In the genomic region with DNA sequence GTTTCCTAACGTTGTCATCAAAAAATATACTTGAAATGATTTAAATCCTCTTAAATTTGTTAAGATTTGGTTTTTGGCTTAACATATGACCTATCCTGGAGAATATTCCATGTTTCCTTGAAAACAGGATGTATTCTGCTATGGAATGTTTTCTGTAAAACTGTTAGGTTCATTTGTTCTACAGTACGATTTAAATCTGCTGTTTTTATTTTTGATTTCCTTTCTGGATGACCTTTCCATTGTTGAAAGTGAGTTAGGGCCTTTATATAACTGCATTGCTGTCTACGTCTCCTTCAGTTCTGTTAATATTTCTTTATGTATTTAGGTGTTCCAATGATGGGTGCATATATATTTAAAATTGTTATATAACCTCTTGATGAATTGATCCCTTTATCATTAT, we compare ENCODE assay signal across 23 cellular contexts.
DNase-seq lines count a peak whose midpoint lies in the region; ATAC-seq and TF ChIP-seq lines count a peak whose summit lies in the region.
"Had no signal": no experiment of that assay in that cellular context is flagged by ENCODE, and none has a peak within 500 bp of the region (broad histone marks: within the 10 kb centered on the region; RNA-seq: fewer than 3 reads in every experiment).

No MANE protein-coding gene starts in this region.

- H3K4me1 ChIP-seq in right cardiac atrium (ENCODE audit: control insufficient read depth, insufficient read depth, low read length) = no peaks in the 10 kb centered on the region
- H3K4me1 ChIP-seq: BLaER1 had no signal

- peaks cover 4% of the 10 kb centered on the region for H3K9me3 Mint-ChIP-seq in activated CD8-positive, alpha-beta T cell treated with anti-CD3 and anti-CD28 coated beads for 36 hours

- H3K27me3 Mint-ChIP-seq in activated CD8-positive, alpha-beta T cell treated with anti-CD3 and anti-CD28 coated beads for 36 hours = no peaks in the 10 kb centered on the region
- H3K27me3 Mint-ChIP-seq: CD4-positive, alpha-beta memory T cell; CD4-positive, CD25-positive, alpha-beta regulatory T cell had no signal

- POLR2A ChIA-PET in activated CD8-positive, alpha-beta T cell treated with anti-CD3 and anti-CD28 coated beads for 36 hours (lab: Charles Lee) = no interaction called here

- no peak for TF ChIP-seq CTCF in activated CD8-positive, alpha-beta T cell treated with anti-CD3 and anti-CD28 coated beads for 36 hours (IDR thresholded peaks at IDR 0.05)

- H3K36me3 Mint-ChIP-seq in activated CD8-positive, alpha-beta T cell treated with anti-CD3 and anti-CD28 coated beads for 36 hours (ENCODE audit: low read depth) = no peaks in the 10 kb centered on the region
- H3K36me3 Mint-ChIP-seq: CD14-positive monocyte; CD4-positive, alpha-beta memory T cell; CD4-positive, CD25-positive, alpha-beta regulatory T cell; CD8-positive, alpha-beta memory T cell had no signal

- H3K9me3 ChIP-seq in right cardiac atrium (ENCODE audit: control insufficient read depth, low read length) = no peaks in the 10 kb centered on the region
- H3K9me3 ChIP-seq: BE2C had no signal

- no peaks in the 10 kb centered on the region for H3K27me3 ChIP-seq in right cardiac atrium (ENCODE audit: control insufficient read depth, insufficient read depth)
- H3K27me3 ChIP-seq: BE2C, BLaER1 had no signal

- CTCF ChIA-PET in activated CD8-positive, alpha-beta T cell treated with anti-CD3 and anti-CD28 coated beads for 36 hours (lab: Charles Lee) = no interaction called here

- no peaks in the 10 kb centered on the region for H3K4me1 Mint-ChIP-seq in activated CD8-positive, alpha-beta T cell treated with anti-CD3 and anti-CD28 coated beads for 36 hours (ENCODE audit: low read depth)
- H3K4me1 Mint-ChIP-seq: CD14-positive monocyte; CD4-positive, alpha-beta memory T cell; CD4-positive, CD25-positive, alpha-beta regulatory T cell; CD8-positive, alpha-beta memory T cell had no signal

- DNase-seq in dermis microvascular lymphatic vessel endothelial cell (ENCODE audit: low read depth in 2 of 2) (peak; percentile 50 to 74), glomerular endothelial cell (ENCODE audit: extremely low read depth, low read depth, low spot score) (peak; percentile 33), right cardiac atrium (no peak)
- DNase-seq in activated CD8-positive, alpha-beta T cell treated with anti-CD3 and anti-CD28 coated beads for 36 hours = no peak
- DNase-seq: 8988T; ACHN; BE2C; C1 segment of cervical spinal cord; CD4-positive, alpha-beta memory T cell; CD4-positive, CD25-positive, alpha-beta regulatory T cell; CD8-positive, alpha-beta memory T cell; COR-L47; DMS 273 treated with DMSO at 0.1 percent for 48 hours; DMS153; DMS53; DMS79; DND-41; EL; GDM1 had no signal

- H3K27ac Mint-ChIP-seq in activated CD8-positive, alpha-beta T cell treated with anti-CD3 and anti-CD28 coated beads for 36 hours = no peak overlapping the region
- H3K27ac Mint-ChIP-seq: CD14-positive monocyte; CD4-positive, alpha-beta memory T cell; CD4-positive, CD25-positive, alpha-beta regulatory T cell; CD8-positive, alpha-beta memory T cell had no signal

- no peak overlapping the region for H3K27ac ChIP-seq in right cardiac atrium (ENCODE audit: low read length)
- H3K27ac ChIP-seq: BLaER1 had no signal

- H3K4me3 Mint-ChIP-seq in activated CD8-positive, alpha-beta T cell treated with anti-CD3 and anti-CD28 coated beads for 36 hours = no peak overlapping the region
- H3K4me3 Mint-ChIP-seq: CD14-positive monocyte; CD4-positive, alpha-beta memory T cell; CD4-positive, CD25-positive, alpha-beta regulatory T cell; CD8-positive, alpha-beta memory T cell had no signal

- H3K4me3 ChIP-seq in right cardiac atrium (ENCODE audit: low read length) = no peak overlapping the region
- H3K4me3 ChIP-seq: BLaER1, GM12878 had no signal

- WGBS in right cardiac atrium = 73% methylated on average over 3 of the region's 3 CpGs

- ATAC-seq in right cardiac atrium (no peak), GM21717 (IDR thresholded peaks at IDR 0.05; ENCODE audit: unreplicated experiment) (no peak)
- no peak for ATAC-seq in activated CD8-positive, alpha-beta T cell treated with anti-CD3 and anti-CD28 coated beads for 36 hours
- ATAC-seq: GM12878 had no signal

- intact Hi-C loops in right cardiac atrium (cut with DNase I) = no loop called here
- intact Hi-C loops in activated CD8-positive, alpha-beta T cell treated with anti-CD3 and anti-CD28 coated beads for 36 hours (cut with micrococcal nuclease) = no loop called here

Comparison
In these comparisons a context has a peak if more than half of its experiments do, and no peak if none do; other contexts are left out.
1. DNase-seq: peak in dermis microvascular lymphatic vessel endothelial cell (2 of 2) and glomerular endothelial cell (single experiment); none in right cardiac atrium (0 of 3) and activated CD8-positive, alpha-beta T cell treated with anti-CD3 and anti-CD28 coated beads for 36 hours (single experiment).